In the genomic region with DNA sequence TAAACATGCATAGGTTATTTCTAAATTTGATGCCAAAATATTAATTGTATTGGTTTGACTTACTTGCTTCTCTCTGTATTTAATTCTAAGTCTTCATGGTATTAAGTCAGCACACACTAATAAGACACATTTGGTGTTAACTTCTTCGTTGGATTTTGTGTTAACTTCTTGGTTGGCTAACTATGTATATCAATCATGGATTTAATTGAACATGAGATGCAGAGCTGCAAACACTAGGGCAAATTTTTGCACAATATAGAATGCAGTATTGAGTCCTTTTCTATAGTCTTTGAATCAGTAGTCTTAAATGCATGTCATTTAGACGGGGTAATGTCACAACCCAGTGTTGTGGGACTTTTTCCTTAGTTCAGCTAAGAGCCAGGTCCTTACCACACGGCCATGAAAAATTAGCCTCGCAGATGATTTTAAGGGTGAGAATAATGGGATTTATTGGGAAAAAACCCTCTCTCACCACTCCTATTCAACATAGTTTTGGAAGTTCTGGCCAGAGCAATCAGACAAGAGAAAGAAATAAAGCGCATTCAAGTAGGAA, we compare ENCODE assay signal across 20 cellular contexts.
DNase-seq lines count a peak whose midpoint lies in the region; ATAC-seq, FAIRE-seq and TF ChIP-seq lines count a peak whose summit lies in the region.
"Had no signal": no experiment of that assay in that cellular context is flagged by ENCODE, and none has a peak within 500 bp of the region (broad histone marks: within the 10 kb centered on the region; RNA-seq: fewer than 3 reads in every experiment).

No MANE protein-coding gene starts in this region.

- peak overlapping the region; percentile 51 to 53; a peak in 5 of 6 replicates for H3K27ac ChIP-seq in A549

- no peak for FAIRE-seq in A549 (lab: Jason Lieb, UNC)
- peak; percentile 73 for FAIRE-seq in GM19239 (lab: Jason Lieb, UNC)
- FAIRE-seq: D721Med, G401.6, GM12892, HTR-8/SVneo had no signal

- no peak overlapping the region for H3K4me3 ChIP-seq in A549

- H3K36me3 Mint-ChIP-seq in chondrocyte (ENCODE audit: low read depth): peaks cover 8% of the 10 kb centered on the region
- peaks cover 26% of the 10 kb centered on the region for H3K36me3 Mint-ChIP-seq in progenitor cell of endocrine pancreas (ENCODE audit: insufficient read depth)
- H3K36me3 Mint-ChIP-seq: CD4-positive, CD25-positive, alpha-beta regulatory T cell; CD8-positive, alpha-beta memory T cell had no signal

- no peak for TF ChIP-seq RAD21 in A549 (conservative IDR thresholded peaks at IDR 0.05 in 1 of 2, IDR thresholded peaks at IDR 0.05 in 1 of 2)

- peaks cover 16% of the 10 kb centered on the region for H3K4me1 Mint-ChIP-seq in chondrocyte (ENCODE audit: low read depth)
- H3K4me1 Mint-ChIP-seq in progenitor cell of endocrine pancreas (ENCODE audit: low read depth): peaks cover 15% of the 10 kb centered on the region
- H3K4me1 Mint-ChIP-seq: CD8-positive, alpha-beta memory T cell had no signal

- DNase-seq in A549 (ENCODE audit: low read depth in 1 of 2, low spot score in 1 of 2) (no peak), GM19239 (ENCODE audit: insufficient read length, low spot score) (no peak), chondrocyte (ENCODE audit: low spot score) (no peak), progenitor cell of endocrine pancreas (ENCODE audit: low spot score, unreplicated experiment) (no peak), AG20443 (ENCODE audit: low spot score) (no peak), SKM-1 (lab: John Stamatoyannopoulos, UW; ENCODE audit: unreplicated experiment) (no peak)
- DNase-seq: 8988T; BE2C; C1 segment of cervical spinal cord; CD4-positive, CD25-positive, alpha-beta regulatory T cell; CD8-positive, alpha-beta memory T cell; COR-L47; GOT3; H9; KG1 had no signal

- TF ChIP-seq EP300 in A549 (IDR thresholded peaks at IDR 0.05): no peak

- H3K4me3 Mint-ChIP-seq in chondrocyte (ENCODE audit: unreplicated experiment) (no peak overlapping the region), progenitor cell of endocrine pancreas (ENCODE audit: low read depth) (no peak overlapping the region)
- H3K4me3 Mint-ChIP-seq: CD4-positive, CD25-positive, alpha-beta regulatory T cell; CD8-positive, alpha-beta memory T cell; H9 had no signal

- 47% methylated on average over 5 of the region's 5 CpGs for WGBS in A549 (ENCODE audit: missing lambda C conversion rate)

- CTCF ChIA-PET in A549 (lab: Yijun Ruan, JAX): no interaction called here

- no peak for TF ChIP-seq POLR2A in A549 (IDR thresholded peaks at IDR 0.05; ENCODE audit: low read length)

- H3K9me3 ChIP-seq in A549: peaks cover 3% of the 10 kb centered on the region; the same call in 2 of the 3 replicates
- H3K9me3 ChIP-seq: BE2C had no signal

- no peaks in the 10 kb centered on the region for H3K27me3 Mint-ChIP-seq in chondrocyte (ENCODE audit: low read depth)
- no peaks in the 10 kb centered on the region for H3K27me3 Mint-ChIP-seq in progenitor cell of endocrine pancreas

- peaks cover 11% of the 10 kb centered on the region for H3K4me1 ChIP-seq in A549
- H3K4me1 ChIP-seq: BE2C had no signal

- H3K27ac Mint-ChIP-seq in chondrocyte (ENCODE audit: unreplicated experiment) (peak overlapping the region; percentile 53), progenitor cell of endocrine pancreas (peak overlapping the region; percentile 93)
- H3K27ac Mint-ChIP-seq: CD4-positive, CD25-positive, alpha-beta regulatory T cell; CD8-positive, alpha-beta memory T cell; H9 had no signal

- no peak for ATAC-seq in A549
- no peak for ATAC-seq in GM18867 (IDR thresholded peaks at IDR 0.05; ENCODE audit: unreplicated experiment)

- peak overlapping the region; percentile 57; the same call in 2 of the 3 replicates for H3K4me2 ChIP-seq in A549

- H3K9me3 Mint-ChIP-seq in chondrocyte (ENCODE audit: low read depth) (peaks cover 19% of the 10 kb centered on the region), progenitor cell of endocrine pancreas (ENCODE audit: low read depth) (peaks cover 25% of the 10 kb centered on the region)

- POLR2A ChIA-PET in A549 (lab: Yijun Ruan, JAX): no interaction called here

- TF ChIP-seq CTCF in A549 (IDR thresholded peaks at IDR 0.05): no peak
- no peak for TF ChIP-seq CTCF in chondrocyte (IDR thresholded peaks at IDR 0.05)
- no peak for TF ChIP-seq CTCF in progenitor cell of endocrine pancreas (IDR thresholded peaks at IDR 0.05; ENCODE audit: unreplicated experiment)

TF ChIP-seq in A549, 52 proteins besides CTCF, POLR2A, EP300 and RAD21:
- TF ChIP-seq SMC3 (IDR thresholded peaks at IDR 0.05): no peak
- no peak for TF ChIP-seq POLR2AphosphoS2 (conservative IDR thresholded peaks at IDR 0.05; ENCODE audit: low read length)
- TF ChIP-seq, protein P1, sequence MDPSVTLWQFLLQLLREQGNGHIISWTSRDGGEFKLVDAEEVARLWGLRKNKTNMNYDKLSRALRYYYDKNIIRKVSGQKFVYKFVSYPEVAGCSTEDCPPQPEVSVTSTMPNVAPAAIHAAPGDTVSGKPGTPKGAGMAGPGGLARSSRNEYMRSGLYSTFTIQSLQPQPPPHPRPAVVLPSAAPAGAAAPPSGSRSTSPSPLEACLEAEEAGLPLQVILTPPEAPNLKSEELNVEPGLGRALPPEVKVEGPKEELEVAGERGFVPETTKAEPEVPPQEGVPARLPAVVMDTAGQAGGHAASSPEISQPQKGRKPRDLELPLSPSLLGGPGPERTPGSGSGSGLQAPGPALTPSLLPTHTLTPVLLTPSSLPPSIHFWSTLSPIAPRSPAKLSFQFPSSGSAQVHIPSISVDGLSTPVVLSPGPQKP (IDR thresholded peaks at IDR 0.05; ENCODE audit: low read depth, low read length): no peak
- no peak for TF ChIP-seq RFX5 (IDR thresholded peaks at IDR 0.05)
- no peak for TF ChIP-seq GATA3 (IDR thresholded peaks at IDR 0.05; ENCODE audit: borderline replicate concordance)
- no peak for TF ChIP-seq SREBF2 (IDR thresholded peaks at IDR 0.05)
- TF ChIP-seq NPAS2 (CRISPR knock-in tag; IDR thresholded peaks at IDR 0.05; ENCODE audit: borderline replicate concordance): no peak
- no peak for TF ChIP-seq CHD4 (IDR thresholded peaks at IDR 0.05; ENCODE audit: borderline replicate concordance)
- TF ChIP-seq EHMT2 (IDR thresholded peaks at IDR 0.05; ENCODE audit: low read depth): no peak
- TF ChIP-seq, protein P2, sequence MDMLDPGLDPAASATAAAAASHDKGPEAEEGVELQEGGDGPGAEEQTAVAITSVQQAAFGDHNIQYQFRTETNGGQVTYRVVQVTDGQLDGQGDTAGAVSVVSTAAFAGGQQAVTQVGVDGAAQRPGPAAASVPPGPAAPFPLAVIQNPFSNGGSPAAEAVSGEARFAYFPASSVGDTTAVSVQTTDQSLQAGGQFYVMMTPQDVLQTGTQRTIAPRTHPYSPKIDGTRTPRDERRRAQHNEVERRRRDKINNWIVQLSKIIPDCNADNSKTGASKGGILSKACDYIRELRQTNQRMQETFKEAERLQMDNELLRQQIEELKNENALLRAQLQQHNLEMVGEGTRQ (IDR thresholded peaks at IDR 0.05): no peak
- TF ChIP-seq ZFP36 (IDR thresholded peaks at IDR 0.05; ENCODE audit: borderline replicate concordance, partially characterized antibody): no peak
- no peak for TF ChIP-seq HOXA7 (CRISPR knock-in tag; IDR thresholded peaks at IDR 0.05)
- TF ChIP-seq NFE2L2 (conservative IDR thresholded peaks at IDR 0.05; ENCODE audit: low read length): no peak
- TF ChIP-seq PHF8 (IDR thresholded peaks at IDR 0.05; ENCODE audit: borderline replicate concordance, low read depth): no peak
- TF ChIP-seq, protein P3, sequence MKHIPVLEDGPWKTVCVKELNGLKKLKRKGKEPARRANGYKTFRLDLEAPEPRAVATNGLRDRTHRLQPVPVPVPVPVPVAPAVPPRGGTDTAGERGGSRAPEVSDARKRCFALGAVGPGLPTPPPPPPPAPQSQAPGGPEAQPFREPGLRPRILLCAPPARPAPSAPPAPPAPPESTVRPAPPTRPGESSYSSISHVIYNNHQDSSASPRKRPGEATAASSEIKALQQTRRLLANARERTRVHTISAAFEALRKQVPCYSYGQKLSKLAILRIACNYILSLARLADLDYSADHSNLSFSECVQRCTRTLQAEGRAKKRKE (CRISPR knock-in tag; IDR thresholded peaks at IDR 0.05; ENCODE audit: low read depth): no peak
- no peak for TF ChIP-seq BHLHE40 (IDR thresholded peaks at IDR 0.05; ENCODE audit: low read depth, low read length)
